In the genomic region with DNA sequence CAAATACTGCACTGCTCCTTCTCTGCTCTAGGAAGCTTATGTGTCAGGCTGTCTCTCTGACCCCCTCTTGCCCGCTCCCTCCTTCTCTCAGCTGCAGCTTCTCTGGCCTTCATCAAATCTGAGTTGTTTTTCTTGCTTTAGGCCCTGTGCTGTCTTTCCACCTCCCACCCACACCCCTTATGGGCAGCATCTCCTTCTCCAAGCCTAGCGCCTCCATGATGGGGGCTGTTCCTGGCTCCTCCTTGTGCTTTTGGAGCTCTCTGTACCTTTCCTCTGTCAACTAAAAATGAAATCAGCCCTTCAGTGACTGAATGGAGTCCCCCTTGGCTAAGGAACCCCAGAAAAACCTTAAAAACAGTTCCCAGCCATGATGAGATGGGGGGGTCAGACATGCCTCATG, we compare ENCODE assay signal across 12 cellular contexts. TPM values are rescaled to one million over a fixed set of nuclear protein-coding genes. Genes with fewer than 3 reads are reported as not detected.
A peak's percentile ranks its signal among the peaks of the same experiment; 100 is the strongest.
DNase-seq lines count a peak whose midpoint lies in the region; ATAC-seq and TF ChIP-seq lines count a peak whose summit lies in the region.
"Had no signal": no experiment of that assay in that cellular context is flagged by ENCODE, and none has a peak within 500 bp of the region (broad histone marks: within the 10 kb centered on the region; RNA-seq: fewer than 3 reads in every experiment).

No MANE protein-coding gene starts in this region.

- no peaks in the 10 kb centered on the region for H4K20me1 ChIP-seq in neural progenitor cell (ENCODE audit: low read depth)

- H3K4me1 ChIP-seq in neural progenitor cell: peaks cover 1% of the 10 kb centered on the region
- H3K4me1 ChIP-seq in thyroid gland: peaks cover 28 to 31% of the 10 kb centered on the region in 2 donors
- H3K4me1 ChIP-seq in aorta (ENCODE audit: control insufficient read depth in 1 of 2, insufficient read depth in 2 of 2, low read length in 2 of 2): no peaks in the 10 kb centered on the region
- H3K4me1 ChIP-seq: foreskin keratinocyte had no signal

- H3K36me3 ChIP-seq in neural progenitor cell (no peaks in the 10 kb centered on the region), thyroid gland (no peaks in the 10 kb centered on the region), aorta (ENCODE audit: control insufficient read depth in 1 of 2, insufficient read depth in 2 of 2, low read length in 1 of 2) (no peaks in the 10 kb centered on the region)

- intact Hi-C loops in thyroid gland (cut with DNase I): no loop called here
- intact Hi-C loops in aorta (cut with DNase I): loop anchor here in 1 of 2 donors (5.0 kb wide), 1 partner anchor 93 kb away; no protein-coding TSS in a partner anchor

- peaks cover 22% of the 10 kb centered on the region for H3K4me1 Mint-ChIP-seq in activated naive CD4-positive, alpha-beta T cell treated with anti-CD3 and anti-CD28 coated beads, Interleukin-2, amount 10 ng/mL, durations not matched to agents 7 days and 5 days
- H3K4me1 Mint-ChIP-seq in chondrocyte (ENCODE audit: low read depth) (peaks cover 13% of the 10 kb centered on the region), neural progenitor cell (peaks cover 7% of the 10 kb centered on the region)

- CTCF ChIA-PET in activated naive CD4-positive, alpha-beta T cell treated with anti-CD3 and anti-CD28 coated beads, Interleukin-2, amount 10 ng/mL, durations not matched to agents 7 days and 5 days (lab: Charles Lee): interaction anchor here (0.9 kb wide), 1 partner anchor 12 kb away, joined by 3 read pairs; no protein-coding TSS in a partner anchor

- H3K79me2 ChIP-seq in neural progenitor cell (ENCODE audit: low read depth): no peaks in the 10 kb centered on the region

- no peaks in the 10 kb centered on the region for H3K36me3 Mint-ChIP-seq in activated naive CD4-positive, alpha-beta T cell treated with anti-CD3 and anti-CD28 coated beads, Interleukin-2, amount 10 ng/mL, durations not matched to agents 7 days and 5 days
- H3K36me3 Mint-ChIP-seq in chondrocyte (ENCODE audit: low read depth): no peaks in the 10 kb centered on the region
- H3K36me3 Mint-ChIP-seq in neural progenitor cell: no peaks in the 10 kb centered on the region

- no peak overlapping the region for H3K4me2 ChIP-seq in neural progenitor cell

- ATAC-seq in aorta (ENCODE audit: low FRiP score) (no peak), HG03196 (IDR thresholded peaks at IDR 0.05; ENCODE audit: unreplicated experiment) (no peak)

- H3K27ac ChIP-seq in neural progenitor cell: no peak overlapping the region
- peak overlapping the region; percentile 92 to 96 (median 93) for H3K27ac ChIP-seq in thyroid gland
- H3K27ac ChIP-seq in aorta (ENCODE audit: low read depth in 1 of 2, low read length in 2 of 2): no peak overlapping the region
- H3K27ac ChIP-seq: foreskin keratinocyte had no signal

- H3F3A ChIP-seq in neural progenitor cell (ENCODE audit: low read depth): peaks cover 18% of the 10 kb centered on the region

- H3K27ac Mint-ChIP-seq in activated naive CD4-positive, alpha-beta T cell treated with anti-CD3 and anti-CD28 coated beads, Interleukin-2, amount 10 ng/mL, durations not matched to agents 7 days and 5 days: peak overlapping the region; percentile 45
- H3K27ac Mint-ChIP-seq in chondrocyte (ENCODE audit: unreplicated experiment) (peak overlapping the region; percentile 69), neural progenitor cell (no peak overlapping the region)

- H3K9me3 ChIP-seq in neural progenitor cell (ENCODE audit: low read depth) (no peaks in the 10 kb centered on the region), thyroid gland (no peaks in the 10 kb centered on the region), aorta (ENCODE audit: control insufficient read depth, low read length) (no peaks in the 10 kb centered on the region)

- H3K9me3 Mint-ChIP-seq in activated naive CD4-positive, alpha-beta T cell treated with anti-CD3 and anti-CD28 coated beads, Interleukin-2, amount 10 ng/mL, durations not matched to agents 7 days and 5 days: no peaks in the 10 kb centered on the region
- no peaks in the 10 kb centered on the region for H3K9me3 Mint-ChIP-seq in chondrocyte (ENCODE audit: low read depth)
- no peaks in the 10 kb centered on the region for H3K9me3 Mint-ChIP-seq in neural progenitor cell

- no peak overlapping the region for H3K9ac ChIP-seq in neural progenitor cell

- H3K4me3 ChIP-seq in neural progenitor cell: no peak overlapping the region
- no peak overlapping the region for H3K4me3 ChIP-seq in thyroid gland (replicated peaks in 1 of 3)
- H3K4me3 ChIP-seq in aorta (ENCODE audit: low read length in 2 of 2): no peak overlapping the region

- peaks cover 23% of the 10 kb centered on the region for H3K27me3 Mint-ChIP-seq in activated naive CD4-positive, alpha-beta T cell treated with anti-CD3 and anti-CD28 coated beads, Interleukin-2, amount 10 ng/mL, durations not matched to agents 7 days and 5 days
- no peaks in the 10 kb centered on the region for H3K27me3 Mint-ChIP-seq in chondrocyte (ENCODE audit: low read depth)
- peaks cover 5% of the 10 kb centered on the region for H3K27me3 Mint-ChIP-seq in neural progenitor cell (ENCODE audit: insufficient read depth, low read depth)

- no peak for TF ChIP-seq POLR2A in thyroid gland (IDR thresholded peaks at IDR 0.05)

- DNase-seq in activated naive CD4-positive, alpha-beta T cell treated with anti-CD3 and anti-CD28 coated beads, Interleukin-2, amount 10 ng/mL, durations not matched to agents 7 days and 5 days: no peak
- no peak for DNase-seq in activated naive CD4-positive, alpha-beta T cell treated with anti-CD3 and anti-CD28 coated beads, Interleukin-2, amount 50 U/mL, for 16 hours
- no peak for DNase-seq in chondrocyte (ENCODE audit: low spot score)
- DNase-seq in neural progenitor cell (ENCODE audit: low spot score): no peak
- peak; percentile 49 to 61 for DNase-seq in thyroid gland
- DNase-seq in activated effector memory CD4-positive, alpha-beta T cell treated with anti-CD3 and anti-CD28 coated beads, Interleukin-2, amount 50 U/mL, for 16 hours: no peak
- no peak for DNase-seq in aorta
- DNase-seq: ACHN, foreskin keratinocyte, NCI-H1694 treated with DMSO at 0.1 percent for 48 hours, NCI-H748 treated with DMSO at 0.1 percent for 48 hours had no signal

- no peak overlapping the region for H3K4me3 Mint-ChIP-seq in activated naive CD4-positive, alpha-beta T cell treated with anti-CD3 and anti-CD28 coated beads, Interleukin-2, amount 10 ng/mL, durations not matched to agents 7 days and 5 days
- H3K4me3 Mint-ChIP-seq in chondrocyte (ENCODE audit: unreplicated experiment): no peak overlapping the region
- peak overlapping the region; percentile 30 for H3K4me3 Mint-ChIP-seq in neural progenitor cell

- 83 to 95% methylated on average over 2 of the region's 2 CpGs for WGBS in thyroid gland, 2 donors
- WGBS in aorta, 2 donors: 96 to 100% methylated on average over 2 of the region's 2 CpGs

- H2AFZ ChIP-seq in neural progenitor cell (replicated peaks): no peak overlapping the region

- H3K27me3 ChIP-seq in neural progenitor cell (no peaks in the 10 kb centered on the region), thyroid gland (no peaks in the 10 kb centered on the region), aorta (ENCODE audit: control insufficient read depth in 1 of 2, insufficient read depth in 2 of 2, low read length in 1 of 2) (no peaks in the 10 kb centered on the region)
- H3K27me3 ChIP-seq: foreskin keratinocyte had no signal

- TF ChIP-seq CTCF in chondrocyte (IDR thresholded peaks at IDR 0.05) (no peak), neural progenitor cell (IDR thresholded peaks at IDR 0.05) (no peak), thyroid gland (IDR thresholded peaks at IDR 0.05) (no peak)

RNA-seq across cellular contexts. Expression of a gene that starts 6.6 kb away (rescaled TPM):
- total RNA-seq in chondrocyte (0.27 TPM in 1 of 3 replicates, not detected in the others), neural progenitor cell (ENCODE audit: low replicate concordance) (0.31 TPM in 1 of 2 replicates, not detected in the other), thyroid gland (1 to 10 TPM in 1 of 4 donors, under 1 TPM in 1, not detected in 2; 0.22 to 3.0 TPM), aorta (under 1 TPM; 0.16 to 0.60 TPM)
- polyA plus RNA-seq in aorta: under 1 TPM in 1 of 2 donors, not detected in 1; 0.69 TPM
- total RNA-seq: foreskin keratinocyte had no signal

RNA-seq across cellular contexts. Expression of a gene that starts 15.3 kb away (rescaled TPM):
- 11.0 to 13.3 TPM (median 11.2 TPM) in 3 replicates for total RNA-seq in chondrocyte
- total RNA-seq in neural progenitor cell (ENCODE audit: low replicate concordance): 1.3 and 5.4 TPM in 2 replicates
- 10 to 100 TPM; 24.1 to 64.3 (median 43.4) TPM for total RNA-seq in thyroid gland
- 10 to 100 TPM in 1 of 2 donors, 1 to 10 TPM in 1; 9.8 to 12.2 TPM for total RNA-seq in aorta
- polyA plus RNA-seq in aorta: 10 to 100 TPM; 12.1 to 23.2 TPM

RNA-seq across cellular contexts. Expression of a gene that starts 15.7 kb away (rescaled TPM):
- not detected in 3 replicates for total RNA-seq in chondrocyte
- total RNA-seq in neural progenitor cell (ENCODE audit: low replicate concordance): not detected in 2 replicates
- total RNA-seq in thyroid gland: under 1 TPM in 3 of 4 donors, not detected in 1; 0.40 to 0.45 (median 0.44) TPM
- under 1 TPM; 0.16 to 0.30 TPM for total RNA-seq in aorta
- not detected for polyA plus RNA-seq in aorta
- total RNA-seq: foreskin keratinocyte had no signal
- polyA plus RNA-seq: foreskin keratinocyte had no signal

RNA-seq across cellular contexts. Expression of a gene that starts 35.0 kb away (rescaled TPM):
- total RNA-seq in chondrocyte (6.1 to 8.1 TPM (median 6.4 TPM) in 3 replicates), neural progenitor cell (ENCODE audit: low replicate concordance) (5.5 and 18.3 TPM in 2 replicates), thyroid gland (10 to 100 TPM in 3 of 4 donors, 1 to 10 TPM in 1; 8.9 to 23.1 (median 14.2) TPM), aorta (1 to 10 TPM; 5.8 to 8.0 TPM)
- polyA plus RNA-seq in aorta: 10 to 100 TPM in 1 of 2 donors, 1 to 10 TPM in 1; 4.5 to 12.7 TPM

Comparison
In these comparisons a context has a peak if more than half of its experiments do, and no peak if none do; other contexts are left out.
1. DNase-seq: peak in thyroid gland (2 of 2); none in activated naive CD4-positive, alpha-beta T cell treated with anti-CD3 and anti-CD28 coated beads, Interleukin-2, amount 10 ng/mL, durations not matched to agents 7 days and 5 days (single experiment), activated naive CD4-positive, alpha-beta T cell treated with anti-CD3 and anti-CD28 coated beads, Interleukin-2, amount 50 U/mL, for 16 hours (single experiment), chondrocyte (single experiment), neural progenitor cell (single experiment), activated effector memory CD4-positive, alpha-beta T cell treated with anti-CD3 and anti-CD28 coated beads, Interleukin-2, amount 50 U/mL, for 16 hours (single experiment) and aorta (0 of 2).
2. H3K27ac ChIP-seq: peak in thyroid gland (3 of 3); none in neural progenitor cell (single experiment) and aorta (0 of 2).